In genomic region chr10:17474595-17474994, GRCh38 we compare ENCODE assay signal across 16 cellular contexts. TPM values are rescaled to one million over a fixed set of nuclear protein-coding genes. Genes with fewer than 3 reads are reported as not detected.
DNase-seq lines count a peak whose midpoint lies in the region; ATAC-seq and TF ChIP-seq lines count a peak whose summit lies in the region.
"Had no signal": no experiment of that assay in that cellular context is flagged by ENCODE, and none has a peak within 500 bp of the region (broad histone marks: within the 10 kb centered on the region; RNA-seq: fewer than 3 reads in every experiment).

No MANE protein-coding gene starts in this region.

- no TSS peak for BruUV-seq in PC-3 (replicated peaks; lab: Mats Ljungman, UMichigan)

- no peak overlapping the region for H2AFZ ChIP-seq in PC-3 (ENCODE audit: low read length)

- TF ChIP-seq POLR2A in erythroblast (IDR thresholded peaks at IDR 0.05; ENCODE audit: low read length): no peak

- CTCF ChIA-PET in PC-3 (lab: Charles Lee): interaction anchor here (0.6 to 0.7 kb wide), 3 partner anchors 23 to 102 kb away, joined by 3 to 6 read pairs (median 3); no protein-coding TSS in a partner anchor
- CTCF ChIA-PET in activated naive CD4-positive, alpha-beta T cell treated with anti-CD3 and anti-CD28 coated beads for 36 hours (lab: Charles Lee): interaction anchor here (1.2 to 2.4 kb wide), 2 partner anchors 42 to 184 kb away, joined by 3 to 6 read pairs; no protein-coding TSS in a partner anchor

- POLR2A ChIA-PET in PC-3 (lab: Charles Lee; ENCODE audit: unreplicated experiment): no interaction called here

- ATAC-seq in left cardiac atrium (no peak), PC-3 (no peak), HG03432 (IDR thresholded peaks at IDR 0.05; ENCODE audit: unreplicated experiment) (no peak)

- H4K20me1 ChIP-seq in PC-3 (ENCODE audit: low read length): no peaks in the 10 kb centered on the region
- H4K20me1 ChIP-seq: BLaER1 treated with 17β-estradiol and CSF1 and Interleukin-3, amounts not matched to agents 10 nM and 100 nM had no signal

- H3K27me3 ChIP-seq in cardiac muscle cell (no peaks in the 10 kb centered on the region), PC-3 (ENCODE audit: low read length) (no peaks in the 10 kb centered on the region)
- H3K27me3 ChIP-seq: BLaER1 treated with 17β-estradiol and CSF1 and Interleukin-3, amounts not matched to agents 10 nM and 100 nM; colonic mucosa; testis had no signal

- H3K27me3 Mint-ChIP-seq in activated naive CD4-positive, alpha-beta T cell treated with anti-CD3 and anti-CD28 coated beads for 36 hours (ENCODE audit: low read depth): peaks cover 7% of the 10 kb centered on the region

- intact Hi-C loops in left cardiac atrium (cut with DNase I) (no loop called here), PC-3 (cut with micrococcal nuclease) (no loop called here)
- intact Hi-C loops in activated naive CD4-positive, alpha-beta T cell treated with anti-CD3 and anti-CD28 coated beads for 36 hours (cut with micrococcal nuclease): loop anchor here (1.0 to 5.0 kb wide), 2 partner anchors 67 to 184 kb away; no protein-coding TSS in a partner anchor

- peaks cover 2% of the 10 kb centered on the region for H3K9me3 Mint-ChIP-seq in activated naive CD4-positive, alpha-beta T cell treated with anti-CD3 and anti-CD28 coated beads for 36 hours

- no peak overlapping the region for H3K4me2 ChIP-seq in PC-3 (ENCODE audit: low read length)
- H3K4me2 ChIP-seq: BLaER1 treated with 17β-estradiol and CSF1 and Interleukin-3, amounts not matched to agents 10 nM and 100 nM had no signal

- H3K36me3 Mint-ChIP-seq in activated naive CD4-positive, alpha-beta T cell treated with anti-CD3 and anti-CD28 coated beads for 36 hours (ENCODE audit: low read depth): peaks cover 2% of the 10 kb centered on the region
- H3K36me3 Mint-ChIP-seq: mesothelial cell of epicardium had no signal

- H3K79me2 ChIP-seq in PC-3 (ENCODE audit: low read length): no peaks in the 10 kb centered on the region

- peak in 1 of 2 donors; percentile 45 for DNase-seq in cardiac muscle cell (ENCODE audit: low read depth in 1 of 2, low spot score in 1 of 2)
- no peak for DNase-seq in left cardiac atrium
- peak; percentile 16 for DNase-seq in PC-3
- peak; percentile 51 to 62 for DNase-seq in erythroblast (lab: John Stamatoyannopoulos, UW)
- no peak for DNase-seq in AG08396 (ENCODE audit: low spot score)
- no peak for DNase-seq in activated T-cell treated with anti-CD3 and anti-CD28 coated beads, Interleukin-2, amount 50 U/mL, for 1 hour
- DNase-seq in activated naive CD4-positive, alpha-beta T cell treated with anti-CD3 and anti-CD28 coated beads for 36 hours: no peak
- DNase-seq: activated CD4-positive, alpha-beta T cell treated with anti-CD3 and anti-CD28 coated beads, Interleukin-2, amount 50 U/mL, for 1 hour; activated effector memory CD4-positive, alpha-beta T cell treated with anti-CD3 and anti-CD28 coated beads, Interleukin-2, amount 50 U/mL, for 16 hours; colonic mucosa; NCI-H510A; SW 1271; testis had no signal

- no peak overlapping the region for H3K4me3 Mint-ChIP-seq in activated naive CD4-positive, alpha-beta T cell treated with anti-CD3 and anti-CD28 coated beads for 36 hours
- H3K4me3 Mint-ChIP-seq: mesothelial cell of epicardium had no signal

- H3F3A ChIP-seq in PC-3 (ENCODE audit: low read length, unreplicated experiment): no peaks in the 10 kb centered on the region

- H3K9me2 ChIP-seq in PC-3 (replicated peaks; ENCODE audit: low read length): no peaks in the 10 kb centered on the region

- H3K9me3 ChIP-seq in cardiac muscle cell (ENCODE audit: low read depth) (no peaks in the 10 kb centered on the region), PC-3 (ENCODE audit: low read length) (no peaks in the 10 kb centered on the region)
- H3K9me3 ChIP-seq: colonic mucosa, testis had no signal

- H3K4me1 Mint-ChIP-seq in activated naive CD4-positive, alpha-beta T cell treated with anti-CD3 and anti-CD28 coated beads for 36 hours (ENCODE audit: low read depth): peaks cover 4% of the 10 kb centered on the region

- no peak overlapping the region for H3K9ac ChIP-seq in PC-3 (ENCODE audit: low read length)
- H3K9ac ChIP-seq: BLaER1 treated with 17β-estradiol and CSF1 and Interleukin-3, amounts not matched to agents 10 nM and 100 nM had no signal

- H3K4me3 ChIP-seq in cardiac muscle cell: no peak overlapping the region
- H3K4me3 ChIP-seq in PC-3 (ENCODE audit: low read length): no peak overlapping the region
- H3K4me3 ChIP-seq: BLaER1 treated with 17β-estradiol and CSF1 and Interleukin-3, amounts not matched to agents 10 nM and 100 nM; colonic mucosa; testis had no signal

- H3K4me1 ChIP-seq in cardiac muscle cell (ENCODE audit: low read depth) (no peaks in the 10 kb centered on the region), PC-3 (ENCODE audit: insufficient read depth, low read length) (no peaks in the 10 kb centered on the region)
- H3K4me1 ChIP-seq: colonic mucosa, testis had no signal

- no peak overlapping the region for H3K27ac Mint-ChIP-seq in activated naive CD4-positive, alpha-beta T cell treated with anti-CD3 and anti-CD28 coated beads for 36 hours
- H3K27ac Mint-ChIP-seq: mesothelial cell of epicardium had no signal

- H3K27ac ChIP-seq in cardiac muscle cell: no peak overlapping the region
- no peak overlapping the region for H3K27ac ChIP-seq in PC-3 (ENCODE audit: low read length)
- H3K27ac ChIP-seq: BLaER1 treated with 17β-estradiol and CSF1 and Interleukin-3, amounts not matched to agents 10 nM and 100 nM; colonic mucosa; testis had no signal

- no peaks in the 10 kb centered on the region for H3K36me3 ChIP-seq in cardiac muscle cell
- no peaks in the 10 kb centered on the region for H3K36me3 ChIP-seq in PC-3 (ENCODE audit: low read depth, low read length)
- H3K36me3 ChIP-seq: BLaER1 treated with 17β-estradiol and CSF1 and Interleukin-3, amounts not matched to agents 10 nM and 100 nM; colonic mucosa had no signal

- TF ChIP-seq CTCF in cardiac muscle cell (IDR thresholded peaks at IDR 0.05; ENCODE audit: low read depth, low read length) (peak; percentile 21), PC-3 (conservative IDR thresholded peaks at IDR 0.05; ENCODE audit: low read depth, low read length) (no peak; the same call in 1 of the 2 replicates)

RNA-seq across cellular contexts. Expression of gene ST8SIA6, which starts 20.2 kb away (rescaled TPM):
- total RNA-seq in cardiac muscle cell: not detected in 2 replicates
- 0.79 TPM in 1 of 2 replicates, not detected in the other for polyA plus RNA-seq in cardiac muscle cell
- total RNA-seq in left cardiac atrium: 10 to 100 TPM in 1 of 2 donors, 1 to 10 TPM in 1; 3.6 to 11.0 TPM
- not detected in 2 replicates for total RNA-seq in PC-3 (2014; rRNA removed)
- not detected for total RNA-seq in activated naive CD4-positive, alpha-beta T cell treated with anti-CD3 and anti-CD28 coated beads for 36 hours

Comparison
In these comparisons a context has a peak if more than half of its experiments do, and no peak if none do; other contexts are left out.
1. DNase-seq: peak in PC-3 (single experiment) and erythroblast (2 of 2); none in left cardiac atrium (single experiment), AG08396 (single experiment), activated T-cell treated with anti-CD3 and anti-CD28 coated beads, Interleukin-2, amount 50 U/mL, for 1 hour (single experiment) and activated naive CD4-positive, alpha-beta T cell treated with anti-CD3 and anti-CD28 coated beads for 36 hours (single experiment).